ENCODE assay signal across 20 cellular contexts in genomic region chr22:48780597-48781277, GRCh38.
"Had no signal": no experiment of that assay in that cellular context is flagged by ENCODE, and none has a peak within 500 bp of the region (broad histone marks: within the 10 kb centered on the region; RNA-seq: fewer than 3 reads in every experiment).

No MANE protein-coding gene starts in this region.

- H3K36me3 Mint-ChIP-seq: memory B cell had no signal

- H3K27ac Mint-ChIP-seq: activated B cell treated with CpG ODN at 0.5 μM for 24 hours; activated naive CD4-positive, alpha-beta T cell treated with anti-CD3 and anti-CD28 coated beads, Interleukin-2, amount 50 U/mL, for 72 hours; activated T-helper 17 cell treated with anti-CD3 and anti-CD28 coated beads, Interleukin-2, amount 50 U/mL, for 72 hours; memory B cell; naive thymus-derived CD8-positive, alpha-beta T cell had no signal

- ATAC-seq: activated naive CD4-positive, alpha-beta T cell treated with anti-CD3 and anti-CD28 coated beads, Interleukin-2, amount 50 U/mL, for 72 hours; activated T-cell treated with anti-CD3 and anti-CD28 coated beads, Interleukin-2, amount 50 U/mL, for 4 hours; activated T-helper 17 cell treated with anti-CD3 and anti-CD28 coated beads, Interleukin-2, amount 50 U/mL, for 72 hours; gastroesophageal sphincter; left ventricle myocardium superior; naive thymus-derived CD8-positive, alpha-beta T cell; pancreas; psoas muscle had no signal

- DNase-seq: activated B cell treated with CpG ODN at 0.5 μM for 24 hours; activated CD4-positive, alpha-beta T cell treated with anti-CD3 and anti-CD28 coated beads, Interleukin-2, amount 50 U/mL, for 4 hours; activated naive CD4-positive, alpha-beta T cell; activated T-cell treated with anti-CD3 and anti-CD28 coated beads, Interleukin-2, amount 50 U/mL, for 4 hours; dermis blood vessel endothelial cell; effector CD8-positive, alpha-beta T cell; islet precursor cell; left ventricle myocardium superior; pancreas; psoas muscle; stimulated activated CD4-positive, alpha-beta T cell treated with anti-CD3 and anti-CD28 coated beads, Interleukin-15, amount 100 ng/mL, for 24 hours; stimulated activated CD4-positive, alpha-beta T cell treated with anti-CD3 and anti-CD28 coated beads, Interleukin-2, amount 100 ng/mL, for 24 hours; stimulated activated naive CD4-positive, alpha-beta T cell treated with Interleukin-2 at 50 U/mL for 16 hours; T-helper 2 cell had no signal

- H3K4me1 Mint-ChIP-seq: activated B cell treated with CpG ODN at 0.5 μM for 24 hours; activated T-helper 17 cell treated with anti-CD3 and anti-CD28 coated beads, Interleukin-2, amount 50 U/mL, for 72 hours; central memory CD8-positive, alpha-beta T cell; memory B cell; naive thymus-derived CD8-positive, alpha-beta T cell had no signal

- H3K4me3 Mint-ChIP-seq: activated B cell treated with CpG ODN at 0.5 μM for 24 hours; activated T-cell treated with anti-CD3 and anti-CD28 coated beads, Interleukin-2, amount 50 U/mL, for 4 hours; activated T-helper 17 cell treated with anti-CD3 and anti-CD28 coated beads, Interleukin-2, amount 50 U/mL, for 72 hours; central memory CD8-positive, alpha-beta T cell; memory B cell; naive thymus-derived CD8-positive, alpha-beta T cell had no signal

- H3K27me3 Mint-ChIP-seq: activated B cell treated with CpG ODN at 0.5 μM for 24 hours had no signal
